Comparison of ENCODE assay signal across 10 cellular contexts in genomic region chr2:223896751-223897320, GRCh38. TPM values are rescaled to one million over a fixed set of nuclear protein-coding genes. Genes with fewer than 3 reads are reported as not detected.
DNase-seq lines count a peak whose midpoint lies in the region; ATAC-seq and TF ChIP-seq lines count a peak whose summit lies in the region.
"Had no signal": no experiment of that assay in that cellular context is flagged by ENCODE, and none has a peak within 500 bp of the region (broad histone marks: within the 10 kb centered on the region; RNA-seq: fewer than 3 reads in every experiment).

No MANE protein-coding gene starts in this region.

- no peaks in the 10 kb centered on the region for H3K27me3 ChIP-seq in heart right ventricle
- H3K27me3 ChIP-seq: neutrophil had no signal

- H3K27ac ChIP-seq in heart right ventricle = peak overlapping the region in 1 of 10 donors; percentile 33
- H3K27ac ChIP-seq: neutrophil had no signal

- CTCF ChIA-PET in activated B cell treated with CpG ODN at 0.5 μM for 24 hours (lab: Charles Lee) = interaction anchor here (1.0 kb wide), 1 partner anchor 43 kb away, joined by 3 read pairs; no protein-coding TSS in a partner anchor

- H3K4me1 Mint-ChIP-seq in activated naive CD4-positive, alpha-beta T cell treated with anti-CD3 and anti-CD28 coated beads, Interleukin-2, amount 50 U/mL, for 24 hours = peaks cover 4% of the 10 kb centered on the region
- peaks cover 73% of the 10 kb centered on the region for H3K4me1 Mint-ChIP-seq in activated B cell treated with CpG ODN at 0.5 μM for 24 hours
- peaks cover 29% of the 10 kb centered on the region for H3K4me1 Mint-ChIP-seq in stimulated activated effector memory CD8-positive, alpha-beta T cell treated with anti-CD3 and anti-CD28 coated beads, Interleukin-12 subunit alpha, Interleukin-12 subunit beta, amount 100 ng/mL, for 72 hours

- no peak for TF ChIP-seq CTCF in activated B cell treated with CpG ODN at 0.5 μM for 24 hours (IDR thresholded peaks at IDR 0.05)
- no peak for TF ChIP-seq CTCF in heart right ventricle (IDR thresholded peaks at IDR 0.05)

- no peaks in the 10 kb centered on the region for H3K27me3 Mint-ChIP-seq in activated naive CD4-positive, alpha-beta T cell treated with anti-CD3 and anti-CD28 coated beads, Interleukin-2, amount 50 U/mL, for 24 hours
- H3K27me3 Mint-ChIP-seq in activated B cell treated with CpG ODN at 0.5 μM for 24 hours = no peaks in the 10 kb centered on the region
- H3K27me3 Mint-ChIP-seq: CD4-positive, CD25-positive, alpha-beta regulatory T cell had no signal

- no peak overlapping the region for H3K4me3 Mint-ChIP-seq in activated naive CD4-positive, alpha-beta T cell treated with anti-CD3 and anti-CD28 coated beads, Interleukin-2, amount 50 U/mL, for 24 hours
- peak overlapping the region; percentile 67 for H3K4me3 Mint-ChIP-seq in activated B cell treated with CpG ODN at 0.5 μM for 24 hours
- H3K4me3 Mint-ChIP-seq in stimulated activated effector memory CD8-positive, alpha-beta T cell treated with anti-CD3 and anti-CD28 coated beads, Interleukin-12 subunit alpha, Interleukin-12 subunit beta, amount 100 ng/mL, for 72 hours = peak overlapping the region; percentile 22
- H3K4me3 Mint-ChIP-seq: CD4-positive, CD25-positive, alpha-beta regulatory T cell had no signal

- POLR2A ChIA-PET in activated B cell treated with CpG ODN at 0.5 μM for 24 hours (lab: Charles Lee) = interaction anchor here (0.7 to 5.2 kb wide), 22 partner anchors 11 to 129 kb away, joined by 3 to 80 read pairs (median 4); partner anchors contain the start of genes AP1S3, MRPL44 and WDFY1

- no peak for DNase-seq in activated naive CD4-positive, alpha-beta T cell treated with Interleukin-2 at 50 U/mL for 16 hours
- DNase-seq in activated B cell treated with CpG ODN at 0.5 μM for 24 hours = peak; percentile 22
- peak in 1 of 2 donors; percentile 60 for DNase-seq in stimulated activated effector memory CD8-positive, alpha-beta T cell treated with anti-CD3 and anti-CD28 coated beads, Interleukin-12 subunit alpha, Interleukin-12 subunit beta, amount 100 ng/mL, for 72 hours (ENCODE audit: low spot score in 2 of 2)
- DNase-seq in COR-L47 (lab: John Stamatoyannopoulos, UW) = no peak
- DNase-seq in stimulated activated CD4-positive, alpha-beta T cell treated with anti-CD3 and anti-CD28 coated beads, Interleukin-4, amount 100 ng/mL, for 4 hours = no peak
- no peak for DNase-seq in heart right ventricle

- no peaks in the 10 kb centered on the region for H3K9me3 Mint-ChIP-seq in activated naive CD4-positive, alpha-beta T cell treated with anti-CD3 and anti-CD28 coated beads, Interleukin-2, amount 50 U/mL, for 24 hours
- H3K9me3 Mint-ChIP-seq in activated B cell treated with CpG ODN at 0.5 μM for 24 hours = no peaks in the 10 kb centered on the region
- no peaks in the 10 kb centered on the region for H3K9me3 Mint-ChIP-seq in stimulated activated effector memory CD8-positive, alpha-beta T cell treated with anti-CD3 and anti-CD28 coated beads, Interleukin-12 subunit alpha, Interleukin-12 subunit beta, amount 100 ng/mL, for 72 hours
- H3K9me3 Mint-ChIP-seq: CD4-positive, CD25-positive, alpha-beta regulatory T cell had no signal

- no peaks in the 10 kb centered on the region for H3K9me3 ChIP-seq in heart right ventricle
- H3K9me3 ChIP-seq: neutrophil had no signal

- H3K4me3 ChIP-seq in heart right ventricle = no peak overlapping the region

- peaks cover 0 to 8% (median 0%) of the 10 kb centered on the region in 9 donors for H3K4me1 ChIP-seq in heart right ventricle

- peak overlapping the region; percentile 4 for H3K27ac Mint-ChIP-seq in activated naive CD4-positive, alpha-beta T cell treated with anti-CD3 and anti-CD28 coated beads, Interleukin-2, amount 50 U/mL, for 24 hours
- peak overlapping the region; percentile 99 for H3K27ac Mint-ChIP-seq in activated B cell treated with CpG ODN at 0.5 μM for 24 hours
- H3K27ac Mint-ChIP-seq in stimulated activated effector memory CD8-positive, alpha-beta T cell treated with anti-CD3 and anti-CD28 coated beads, Interleukin-12 subunit alpha, Interleukin-12 subunit beta, amount 100 ng/mL, for 72 hours = peak overlapping the region; percentile 53

- intact Hi-C loops in activated B cell treated with CpG ODN at 0.5 μM for 24 hours (cut with micrococcal nuclease) = loop anchor here (1.0 to 10.0 kb wide), 6 partner anchors 42 to 1145 kb away; partner anchors contain the start of genes CUL3, DOCK10 and MRPL44
- intact Hi-C loops in heart right ventricle (cut with DNase I) = no loop called here

- peaks cover 0 to 100% (median 43%) of the 10 kb centered on the region in 9 donors for H3K36me3 ChIP-seq in heart right ventricle

- ATAC-seq in HG03060 (IDR thresholded peaks at IDR 0.05; ENCODE audit: low read depth, unreplicated experiment) (peak; percentile 46), activated B cell treated with CpG ODN at 0.5 μM for 24 hours (ENCODE audit: low read depth) (peak; percentile 45), heart right ventricle (no peak)
- ATAC-seq in stimulated activated effector memory CD8-positive, alpha-beta T cell treated with anti-CD3 and anti-CD28 coated beads, Interleukin-12 subunit alpha, Interleukin-12 subunit beta, amount 100 ng/mL, for 72 hours = peak; percentile 74

- WGBS in heart right ventricle, 2 donors = 80 to 82% methylated on average over 5 of the region's 5 CpGs

- peaks cover 25% of the 10 kb centered on the region for H3K36me3 Mint-ChIP-seq in activated naive CD4-positive, alpha-beta T cell treated with anti-CD3 and anti-CD28 coated beads, Interleukin-2, amount 50 U/mL, for 24 hours
- H3K36me3 Mint-ChIP-seq in activated B cell treated with CpG ODN at 0.5 μM for 24 hours (ENCODE audit: low read depth) = peaks cover 69% of the 10 kb centered on the region
- peaks cover 80% of the 10 kb centered on the region for H3K36me3 Mint-ChIP-seq in stimulated activated effector memory CD8-positive, alpha-beta T cell treated with anti-CD3 and anti-CD28 coated beads, Interleukin-12 subunit alpha, Interleukin-12 subunit beta, amount 100 ng/mL, for 72 hours

RNA-seq across cellular contexts. Expression of gene WDFY1, which starts 48.3 kb away (rescaled TPM):
- total RNA-seq in activated B cell treated with CpG ODN at 0.5 μM for 24 hours (67.2 and 77.0 TPM in 2 replicates), heart right ventricle (10 to 100 TPM; 10.9 to 25.9 (median 14.7) TPM)
- polyA plus RNA-seq in heart right ventricle = 10 to 100 TPM in 1 of 2 donors, 1 to 10 TPM in 1; 8.1 to 10.8 TPM

RNA-seq across cellular contexts. Expression of gene AP1S3, which starts 59.5 kb away (rescaled TPM):
- total RNA-seq in activated B cell treated with CpG ODN at 0.5 μM for 24 hours = 46.0 and 46.3 TPM in 2 replicates
- total RNA-seq in heart right ventricle = under 1 TPM in 6 of 10 donors, not detected in 4; 0.13 to 0.85 (median 0.38) TPM
- polyA plus RNA-seq in heart right ventricle = under 1 TPM; 0.12 to 0.37 TPM

Comparison
In these comparisons a context has a peak if more than half of its experiments do, and no peak if none do; other contexts are left out.
1. H3K27ac Mint-ChIP-seq: peak in every context shown above with its lines; median percentile 99 in activated B cell treated with CpG ODN at 0.5 μM for 24 hours; 53 in stimulated activated effector memory CD8-positive, alpha-beta T cell treated with anti-CD3 and anti-CD28 coated beads, Interleukin-12 subunit alpha, Interleukin-12 subunit beta, amount 100 ng/mL, for 72 hours; 4 in activated naive CD4-positive, alpha-beta T cell treated with anti-CD3 and anti-CD28 coated beads, Interleukin-2, amount 50 U/mL, for 24 hours.
2. ATAC-seq: peak in HG03060 (single experiment), activated B cell treated with CpG ODN at 0.5 μM for 24 hours (single experiment) and stimulated activated effector memory CD8-positive, alpha-beta T cell treated with anti-CD3 and anti-CD28 coated beads, Interleukin-12 subunit alpha, Interleukin-12 subunit beta, amount 100 ng/mL, for 72 hours (single experiment); none in heart right ventricle (0 of 8).
3. RNA of gene AP1S3, which starts 59.5 kb away (total RNA-seq): 46.0 to 46.3 TPM in activated B cell treated with CpG ODN at 0.5 μM for 24 hours; 0.13 to 0.85 TPM in heart right ventricle; every median in the first group is over 10 times any median in the second.